Comparison of ENCODE assay signal across 15 cellular contexts in the genomic region with DNA sequence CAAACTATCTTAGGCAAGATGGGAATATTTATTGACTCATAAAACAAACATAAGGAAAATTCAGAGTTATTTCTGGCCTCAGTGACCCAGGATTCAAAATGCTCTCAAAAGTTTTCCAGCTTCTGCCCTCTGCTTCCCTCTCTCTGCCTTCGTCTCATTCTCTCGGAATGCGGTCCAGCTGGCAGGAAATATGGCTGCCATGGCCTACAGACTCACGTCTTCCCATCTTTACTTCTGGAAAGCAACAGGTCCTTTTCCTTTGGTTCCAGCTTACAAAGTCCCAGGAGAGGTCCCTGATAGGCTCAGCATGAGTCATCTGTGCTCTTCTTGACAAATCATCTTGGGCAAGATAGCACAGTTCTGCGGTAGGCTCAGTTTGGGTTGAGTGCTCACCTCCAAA. TPM values are rescaled to one million over a fixed set of nuclear protein-coding genes. Genes with fewer than 3 reads are reported as not detected.
DNase-seq lines count a peak whose midpoint lies in the region; ATAC-seq, FAIRE-seq and TF ChIP-seq lines count a peak whose summit lies in the region.
"Had no signal": no experiment of that assay in that cellular context is flagged by ENCODE, and none has a peak within 500 bp of the region (broad histone marks: within the 10 kb centered on the region; RNA-seq: fewer than 3 reads in every experiment).

No MANE protein-coding gene starts in this region.

- no peaks in the 10 kb centered on the region for H3K27me3 ChIP-seq in body of pancreas
- H3K27me3 ChIP-seq in right cardiac atrium (ENCODE audit: control insufficient read depth, insufficient read depth): no peaks in the 10 kb centered on the region
- no peaks in the 10 kb centered on the region for H3K27me3 ChIP-seq in pancreas
- H3K27me3 ChIP-seq: colonic mucosa, esophagus squamous epithelium had no signal

- H3K4me1 ChIP-seq in body of pancreas (peaks cover 22% of the 10 kb centered on the region), right cardiac atrium (ENCODE audit: control insufficient read depth, insufficient read depth, low read length) (peaks cover 4% of the 10 kb centered on the region), pancreas (peaks cover 0 to 6% (median 0%) of the 10 kb centered on the region in 3 donors)
- H3K4me1 ChIP-seq: colonic mucosa had no signal

- FAIRE-seq in pancreas (lab: Jason Lieb, UNC): no peak
- FAIRE-seq in GM19239 (lab: Jason Lieb, UNC): no peak

- TF ChIP-seq POLR2A in body of pancreas (IDR thresholded peaks at IDR 0.05): no peak

- no peaks in the 10 kb centered on the region for H3K36me3 ChIP-seq in body of pancreas (replicated peaks in 1 of 2; ENCODE audit: insufficient read depth in 1 of 2, low read depth in 2 of 2)
- no peaks in the 10 kb centered on the region for H3K36me3 ChIP-seq in pancreas
- H3K36me3 ChIP-seq: colonic mucosa, esophagus squamous epithelium had no signal

- no peak for TF ChIP-seq CTCF in body of pancreas (IDR thresholded peaks at IDR 0.05)
- no peak for TF ChIP-seq CTCF in pancreas (IDR thresholded peaks at IDR 0.05)
- no peak for TF ChIP-seq CTCF in omental fat pad (IDR thresholded peaks at IDR 0.05)

- intact Hi-C loops in body of pancreas (cut with DNase I): no loop called here
- intact Hi-C loops in right cardiac atrium (cut with DNase I): no loop called here
- intact Hi-C loops in pancreas (cut with DNase I): no loop called here

- DNase-seq in A172 (ENCODE audit: low spot score) (peak; percentile 39), HS-5 (ENCODE audit: low read depth) (peak; percentile 39), body of pancreas (no peak), right cardiac atrium (peak in 2 of 3 donors; percentile 49 to 63), pancreas (no peak), GM19239 (ENCODE audit: insufficient read length, low spot score) (no peak), omental fat pad (ENCODE audit: low spot score) (no peak)
- DNase-seq: activated CD4-positive, CD25-positive, alpha-beta regulatory T cell treated with anti-CD3 and anti-CD28 coated beads, Interleukin-2, amount 50 U/mL, for 72 hours; colonic mucosa; DMS 273 treated with DMSO at 0.1 percent for 48 hours; esophagus squamous epithelium; H7; NCI-H510A treated with DMSO at 0.1 percent for 48 hours; nucleus accumbens had no signal

- ATAC-seq in body of pancreas (peak; percentile 10), right cardiac atrium (peak; percentile 54 to 68), HG03196 (IDR thresholded peaks at IDR 0.05; ENCODE audit: unreplicated experiment) (no peak), pancreas (no peak), omental fat pad (ENCODE audit: low FRiP score) (no peak)

- H3K27ac ChIP-seq in body of pancreas (no peak overlapping the region), right cardiac atrium (ENCODE audit: low read length) (peak overlapping the region; percentile 36), pancreas (no peak overlapping the region)
- H3K27ac ChIP-seq: colonic mucosa, esophagus squamous epithelium had no signal

- H3K9me3 ChIP-seq in body of pancreas (no peaks in the 10 kb centered on the region), right cardiac atrium (ENCODE audit: control insufficient read depth, low read length) (no peaks in the 10 kb centered on the region), pancreas (no peaks in the 10 kb centered on the region)
- H3K9me3 ChIP-seq: colonic mucosa, esophagus squamous epithelium had no signal

- 83 to 92% methylated on average over 5 of the region's 5 CpGs for WGBS in body of pancreas, 2 donors
- WGBS in right cardiac atrium: 64% methylated on average over 5 of the region's 5 CpGs
- WGBS in pancreas, 2 donors: 94 to 97% methylated on average over 5 of the region's 5 CpGs

- H3K4me3 ChIP-seq in body of pancreas (no peak overlapping the region), right cardiac atrium (ENCODE audit: low read length) (no peak overlapping the region), pancreas (no peak overlapping the region)
- H3K4me3 ChIP-seq: colonic mucosa, esophagus squamous epithelium had no signal

RNA-seq across cellular contexts. Expression of a gene that starts 8.7 kb away (rescaled TPM):
- total RNA-seq in A172 (2014; rRNA removed; shearing (Covaris generic)): 1.8 and 8.3 TPM in 2 replicates
- 1 to 10 TPM; 5.7 to 9.6 TPM for total RNA-seq in body of pancreas
- total RNA-seq in right cardiac atrium: 1 to 10 TPM; 3.1 to 6.4 (median 4.6) TPM
- polyA plus RNA-seq in right cardiac atrium: 2.0 TPM
- 1 to 10 TPM; 2.2 to 7.2 (median 4.3) TPM for total RNA-seq in pancreas
- 10 to 100 TPM in 1 of 2 donors, 1 to 10 TPM in 1; 2.3 to 11.9 TPM for polyA plus RNA-seq in pancreas
- 1 to 10 TPM in 2 of 4 donors, under 1 TPM in 2; 0.36 to 1.8 (median 1.1) TPM for total RNA-seq in omental fat pad

RNA-seq across cellular contexts. Expression of a gene that starts 44.7 kb away (rescaled TPM):
- total RNA-seq in A172 (2014; rRNA removed; shearing (Covaris generic)): 211 and 213 TPM in 2 replicates
- total RNA-seq in body of pancreas (10 to 100 TPM; 79.6 to 92.9 TPM), right cardiac atrium (10 to 100 TPM; 37.8 to 57.9 (median 53.8) TPM), pancreas (100 to 1,000 TPM in 1 of 6 donors, 10 to 100 TPM in 5; 40.0 to 103 (median 43.3) TPM), omental fat pad (100 to 1,000 TPM; 220 to 320 (median 295) TPM)
- polyA plus RNA-seq in right cardiac atrium (30.0 TPM), pancreas (10 to 100 TPM; 20.6 to 48.4 TPM)

Comparison
In these comparisons a context has a peak if more than half of its experiments do, and no peak if none do; other contexts are left out.
1. DNase-seq: peak in A172 (single experiment), HS-5 (single experiment) and right cardiac atrium (2 of 3); none in body of pancreas (0 of 4), pancreas (0 of 6), GM19239 (single experiment) and omental fat pad (single experiment).
2. ATAC-seq: peak in body of pancreas (single experiment) and right cardiac atrium (2 of 2); none in HG03196 (single experiment), pancreas (0 of 4) and omental fat pad (single experiment).